Comparison of ENCODE assay signal across 8 cellular contexts in genomic region chr4:118684873-118685811, GRCh38. TPM values are rescaled to one million over a fixed set of nuclear protein-coding genes. Genes with fewer than 3 reads are reported as not detected.
DNase-seq lines count a peak whose midpoint lies in the region; ATAC-seq and TF ChIP-seq lines count a peak whose summit lies in the region.

Gene METTL14, plus strand, starts transcription at chr4:118685392. Its CDS starts 143 bp downstream, at chr4:118685535.

- intact Hi-C loops in dorsolateral prefrontal cortex (cut with DNase I), result loop anchor here in 1 of 2 donors (5.0 kb wide), 1 partner anchor 152 kb away; the partner anchor contains the start of gene SEC24D

- 4% methylated on average over 42 of the region's 42 CpGs for WGBS in liver

- peaks cover 0 to 13% (median 7%) of the 10 kb centered on the region in 4 donors for H3K36me3 ChIP-seq in liver (ENCODE audit: control insufficient read depth in 4 of 4, insufficient read depth in 3 of 4, low read depth in 1 of 4, low read length in 3 of 4)

- no peaks in the 10 kb centered on the region for H3K27me3 ChIP-seq in dorsolateral prefrontal cortex
- no peaks in the 10 kb centered on the region for H3K27me3 ChIP-seq in liver (ENCODE audit: control insufficient read depth in 4 of 4, insufficient read depth in 4 of 4, low read length in 3 of 4)

- peak within 1 kb of the TSS; percentile 85 to 99 for H3K9ac ChIP-seq in liver (ENCODE audit: low read depth in 1 of 2, low read length in 2 of 2)

- H3K9me3 ChIP-seq in liver (ENCODE audit: control insufficient read depth in 4 of 4, low read length in 3 of 4), result no peaks in the 10 kb centered on the region

- peak within 1 kb of the TSS; percentile 66 to 97 (median 84) for H3K4me3 ChIP-seq in dorsolateral prefrontal cortex
- H3K4me3 ChIP-seq in liver (ENCODE audit: low read depth in 1 of 3, low read length in 3 of 3), result peak within 1 kb of the TSS; percentile 70 to 96 (median 93)

- DNase-seq in C1 segment of cervical spinal cord (lab: John Stamatoyannopoulos, UW) (peak; percentile 69 to 94 (median 85)), NCI-H526 treated with DMSO at 0.1 percent for 48 hours (lab: John Stamatoyannopoulos, UW) (peak; percentile 79), dorsolateral prefrontal cortex (peak; percentile 89 to 95 (median 94))
- peak; percentile 77 to 80 for DNase-seq in activated CD4-positive, alpha-beta T cell treated with anti-CD3 and anti-CD28 coated beads, Interleukin-2, amount 50 U/mL, for 4 hours
- DNase-seq in stimulated activated CD4-positive, alpha-beta T cell treated with anti-CD3 and anti-CD28 coated beads, Interleukin-4, amount 100 ng/mL, for 24 hours, result peak; percentile 90

- TF ChIP-seq RAD21 in liver (IDR thresholded peaks at IDR 0.05), result peak; percentile 24 to 33

- TF ChIP-seq CTCF in dorsolateral prefrontal cortex (IDR thresholded peaks at IDR 0.05 in 54 of 56, conservative IDR thresholded peaks at IDR 0.05 in 2 of 56; ENCODE audit: low read depth in 1 of 56, partially characterized antibody in 56 of 56) (peak in 44 of 56 donors; percentile 11 to 64 (median 36)), liver (IDR thresholded peaks at IDR 0.05; ENCODE audit: low read depth, low read length, missing input control) (no peak)

- ATAC-seq in GM19324 (IDR thresholded peaks at IDR 0.05; ENCODE audit: low FRiP score, unreplicated experiment), result peak; percentile 100
- peak; percentile 99 for ATAC-seq in HG03469 (IDR thresholded peaks at IDR 0.05; ENCODE audit: unreplicated experiment)

- H3K4me1 ChIP-seq in liver (ENCODE audit: control insufficient read depth in 4 of 4, insufficient read depth in 4 of 4, low read length in 3 of 4), result peaks cover 0 to 22% (median 16%) of the 10 kb centered on the region in 4 donors

- H3K27ac ChIP-seq in dorsolateral prefrontal cortex (peak within 1 kb of the TSS; percentile 1 to 96 (median 87)), liver (ENCODE audit: low read depth in 1 of 2, low read length in 2 of 2) (peak within 1 kb of the TSS; percentile 69 to 81)

TF ChIP-seq in liver, 16 proteins besides CTCF, POLR2A, EP300 and RAD21:
- TF ChIP-seq MAX (IDR thresholded peaks at IDR 0.05) (peak; percentile 13), HNF4A (conservative IDR thresholded peaks at IDR 0.05) (peak in 1 of 2 donors; percentile 7), FOXA1 (IDR thresholded peaks at IDR 0.05) (no peak), SP1 (IDR thresholded peaks at IDR 0.05) (peak; percentile 13), ZBTB33 (IDR thresholded peaks at IDR 0.05) (peak; percentile 26), GABPA (IDR thresholded peaks at IDR 0.05 in 1 of 2, conservative IDR thresholded peaks at IDR 0.05 in 1 of 2) (peak; percentile 97 to 99), YY1 (IDR thresholded peaks at IDR 0.05) (peak; percentile 65), HNF4G (IDR thresholded peaks at IDR 0.05) (no peak), REST (IDR thresholded peaks at IDR 0.05) (peak; percentile 54), JUND (IDR thresholded peaks at IDR 0.05) (peak in 1 of 2 donors; percentile 11), ATF3 (IDR thresholded peaks at IDR 0.05) (no peak), RXRA (IDR thresholded peaks at IDR 0.05) (peak in 1 of 2 donors; percentile 13)

RNA-seq across cellular contexts. Expression of gene METTL14, which starts in this region (rescaled TPM):
- total RNA-seq in dorsolateral prefrontal cortex (10 to 100 TPM; 30.2 to 66.1 (median 44.3) TPM), liver (10 to 100 TPM; 12.5 to 25.5 TPM)
- 10 to 100 TPM in 1 of 2 donors, 1 to 10 TPM in 1; 8.2 to 21.0 TPM for polyA plus RNA-seq in liver

Comparison
In these comparisons a context has a peak if more than half of its experiments do, and no peak if none do; other contexts are left out.
1. Peak in every context shown above with its lines: DNase-seq, ATAC-seq, H3K4me3 ChIP-seq and H3K27ac ChIP-seq.